ENCODE assay signal across 9 cellular contexts in genomic region chr7:26910221-26910620, GRCh38. TPM values are rescaled to one million over a fixed set of nuclear protein-coding genes. Genes with fewer than 3 reads are reported as not detected.
DNase-seq lines count a peak whose midpoint lies in the region; ATAC-seq, FAIRE-seq and TF ChIP-seq lines count a peak whose summit lies in the region.
"Had no signal": no experiment of that assay in that cellular context is flagged by ENCODE, and none has a peak within 500 bp of the region (broad histone marks: within the 10 kb centered on the region; RNA-seq: fewer than 3 reads in every experiment).

No MANE protein-coding gene starts in this region.

- POLR2A ChIA-PET in PC-3 (lab: Charles Lee; ENCODE audit: unreplicated experiment) (interaction anchor here (0.6 kb wide), 1 partner anchor 171 kb away, joined by 3 read pairs; no protein-coding TSS in a partner anchor), endothelial cell of umbilical vein (lab: Charles Lee) (no interaction called here)

- H3K4me2 ChIP-seq in GM23338, result no peak overlapping the region
- peak overlapping the region; percentile 23; the same call in 1 of the 2 replicates for H3K4me2 ChIP-seq in PC-3 (ENCODE audit: low read length)
- peak overlapping the region; percentile 21 for H3K4me2 ChIP-seq in endothelial cell of umbilical vein (ENCODE audit: insufficient read depth, low read length)

- no peaks in the 10 kb centered on the region for H3K36me3 ChIP-seq in GM23338 (ENCODE audit: insufficient read depth)
- H3K36me3 ChIP-seq in PC-3 (ENCODE audit: low read depth, low read length), result no peaks in the 10 kb centered on the region
- H3K36me3 ChIP-seq in endothelial cell of umbilical vein (ENCODE audit: control insufficient read depth in 2 of 2, extremely low read depth in 1 of 2, insufficient read depth in 2 of 2, low read length in 2 of 2), result no peaks in the 10 kb centered on the region

- CTCF ChIA-PET in PC-3 (lab: Charles Lee), result no interaction called here
- CTCF ChIA-PET in endothelial cell of umbilical vein (lab: Charles Lee), result no interaction called here

- H3K27me3 Mint-ChIP-seq in GM23338 (ENCODE audit: insufficient read depth, low read depth, poor library complexity), result peaks cover 6% of the 10 kb centered on the region

- no peaks in the 10 kb centered on the region for H3K9me1 ChIP-seq in endothelial cell of umbilical vein (replicated peaks; ENCODE audit: control insufficient read depth, extremely low read depth, insufficient read depth, low read length)

- TF ChIP-seq POLR2A in endothelial cell of umbilical vein (IDR thresholded peaks at IDR 0.05; ENCODE audit: low read depth, low read length), result no peak

- no TSS peak for BruUV-seq in PC-3 (replicated peaks; lab: Mats Ljungman, UMichigan)
- no TSS peak for BruUV-seq in endothelial cell of umbilical vein (replicated peaks; lab: Mats Ljungman, UMichigan)

- H4K20me1 ChIP-seq in GM23338 (replicated peaks; ENCODE audit: insufficient read depth) (no peaks in the 10 kb centered on the region), PC-3 (ENCODE audit: low read length) (no peaks in the 10 kb centered on the region), endothelial cell of umbilical vein (replicated peaks; ENCODE audit: control insufficient read depth, extremely low read depth, insufficient read depth, low read length) (no peaks in the 10 kb centered on the region)

- H3K9me2 ChIP-seq in GM23338 (ENCODE audit: insufficient read depth) (no peaks in the 10 kb centered on the region), PC-3 (replicated peaks; ENCODE audit: low read length) (no peaks in the 10 kb centered on the region)

- H3K36me3 Mint-ChIP-seq in GM23338 (ENCODE audit: low read depth), result no peaks in the 10 kb centered on the region

- H2AFZ ChIP-seq in GM23338 (no peak overlapping the region), PC-3 (ENCODE audit: low read length) (no peak overlapping the region), endothelial cell of umbilical vein (ENCODE audit: low read depth, low read length) (peak overlapping the region; percentile 71)

- H3K4me1 Mint-ChIP-seq in GM23338, result 0 out of 3 replicates have a peak, but pooled peaks cover 2% of the 10 kb centered on the region

- peak; percentile 31; the same call in 1 of the 3 replicates for ATAC-seq in GM23338
- ATAC-seq in PC-3, result peak; percentile 81
- ATAC-seq in HG03196 (IDR thresholded peaks at IDR 0.05; ENCODE audit: unreplicated experiment), result no peak
- no peak for ATAC-seq in GM18873 (IDR thresholded peaks at IDR 0.05; ENCODE audit: low FRiP score, unreplicated experiment)

- no peak overlapping the region for H3K4me3 Mint-ChIP-seq in GM23338

- no peaks in the 10 kb centered on the region for H3K4me1 ChIP-seq in GM23338 (ENCODE audit: insufficient read depth)
- peaks cover 15% of the 10 kb centered on the region for H3K4me1 ChIP-seq in PC-3 (ENCODE audit: insufficient read depth, low read length)
- peaks cover 12% of the 10 kb centered on the region for H3K4me1 ChIP-seq in endothelial cell of umbilical vein (ENCODE audit: control insufficient read depth, extremely low read depth, insufficient read depth, low read length)

- H3K27ac ChIP-seq in GM23338 (ENCODE audit: low read depth) (no peak overlapping the region), PC-3 (ENCODE audit: low read length) (peak overlapping the region; percentile 1; the same call in 1 of the 2 replicates), endothelial cell of umbilical vein (ENCODE audit: insufficient read depth, low read depth, low read length) (peak overlapping the region; percentile 45)

- dilution Hi-C loops in endothelial cell of umbilical vein (cut with MboI; ENCODE audit: extremely low pct_ligation_motif_present, low sequenced_read_pairs), result no loop called here

- no peak overlapping the region for H3K4me3 ChIP-seq in GM23338
- H3K4me3 ChIP-seq in PC-3 (ENCODE audit: low read length), result no peak overlapping the region
- H3K4me3 ChIP-seq in endothelial cell of umbilical vein (replicated peaks in 1 of 3; ENCODE audit: insufficient read depth in 1 of 3, low read depth in 1 of 3, low read length in 3 of 3), result no peak overlapping the region

- H3K9ac ChIP-seq in PC-3 (ENCODE audit: low read length) (no peak overlapping the region), endothelial cell of umbilical vein (replicated peaks; ENCODE audit: extremely low read depth, insufficient read depth, low read length) (no peak overlapping the region)

- H3K9me3 ChIP-seq in PC-3 (ENCODE audit: low read length), result no peaks in the 10 kb centered on the region
- no peaks in the 10 kb centered on the region for H3K9me3 ChIP-seq in endothelial cell of umbilical vein (replicated peaks; ENCODE audit: control insufficient read depth, insufficient read depth, low read length)

- no peaks in the 10 kb centered on the region; the same call in 2 of the 3 replicates for H3K9me3 Mint-ChIP-seq in GM23338

- H3K79me2 ChIP-seq in GM23338 (replicated peaks; ENCODE audit: insufficient read depth) (no peaks in the 10 kb centered on the region), PC-3 (ENCODE audit: low read length) (no peaks in the 10 kb centered on the region), endothelial cell of umbilical vein (ENCODE audit: control insufficient read depth, insufficient read depth, low read length) (no peaks in the 10 kb centered on the region)

- H3K27me3 ChIP-seq in GM23338 (ENCODE audit: insufficient read depth) (no peaks in the 10 kb centered on the region), PC-3 (ENCODE audit: low read length) (no peaks in the 10 kb centered on the region), endothelial cell of umbilical vein (ENCODE audit: control insufficient read depth in 2 of 2, insufficient read depth in 2 of 2, low read length in 2 of 2) (no peaks in the 10 kb centered on the region)

- DNase-seq in GM23338 (ENCODE audit: low spot score) (peak; percentile 6), PC-3 (peak; percentile 78), endothelial cell of umbilical vein (ENCODE audit: low read depth, low spot score) (peak; percentile 56), renal cortical epithelial cell (ENCODE audit: low read depth) (peak; percentile 92), pons (ENCODE audit: low spot score) (no peak), NCI-H748 treated with DMSO at 0.1 percent for 48 hours (lab: John Stamatoyannopoulos, UW) (no peak)
- DNase-seq: activated CD4-positive, alpha-beta T cell treated with anti-CD3 and anti-CD28 coated beads for 4 hours had no signal

- TF ChIP-seq CTCF in GM23338 (conservative IDR thresholded peaks at IDR 0.05; ENCODE audit: low read depth in 2 of 2) (no peak), PC-3 (conservative IDR thresholded peaks at IDR 0.05; ENCODE audit: low read depth, low read length) (no peak), endothelial cell of umbilical vein (IDR thresholded peaks at IDR 0.05; ENCODE audit: extremely low read depth in 1 of 2, insufficient read depth in 1 of 2, low read depth in 1 of 2, low read length in 2 of 2) (no peak)

- no peaks in the 10 kb centered on the region for H3F3A ChIP-seq in GM23338 (replicated peaks; ENCODE audit: low read depth)
- no peaks in the 10 kb centered on the region for H3F3A ChIP-seq in PC-3 (ENCODE audit: low read length, unreplicated experiment)

- intact Hi-C loops in PC-3 (cut with micrococcal nuclease) (no loop called here), endothelial cell of umbilical vein (cut with micrococcal nuclease) (no loop called here)

- peak; percentile 88 for FAIRE-seq in endothelial cell of umbilical vein (lab: Jason Lieb, UNC)

- no peak overlapping the region for H3K27ac Mint-ChIP-seq in GM23338

TF ChIP-seq in GM23338, 12 proteins besides CTCF, POLR2A, EP300 and RAD21 (continues in another document):
- TF ChIP-seq ZNF114 (CRISPR knock-in tag; IDR thresholded peaks at IDR 0.05), result no peak
- TF ChIP-seq POLR2AphosphoS5 (IDR thresholded peaks at IDR 0.05; ENCODE audit: low read depth), result no peak
- no peak for TF ChIP-seq ZNF331 (CRISPR knock-in tag; IDR thresholded peaks at IDR 0.05; ENCODE audit: low read depth)

TF ChIP-seq in endothelial cell of umbilical vein, 7 proteins besides CTCF, POLR2A, EP300 and RAD21:
- TF ChIP-seq POLR2AphosphoS5 (IDR thresholded peaks at IDR 0.05; ENCODE audit: insufficient read depth, low read depth, low read length) (no peak), MYC (IDR thresholded peaks at IDR 0.05; ENCODE audit: low read depth, low read length) (peak; percentile 17), FOS (IDR thresholded peaks at IDR 0.05; ENCODE audit: borderline replicate concordance, insufficient read depth, low read length) (peak; percentile 92), EZH2 (IDR thresholded peaks at IDR 0.05; ENCODE audit: borderline replicate concordance, low read depth, low read length, severe bottlenecking) (no peak), GATA2 (IDR thresholded peaks at IDR 0.05; ENCODE audit: insufficient read depth, insufficient read length, low read depth, low read length) (peak; percentile 8), MAX (IDR thresholded peaks at IDR 0.05; ENCODE audit: insufficient read depth, insufficient read length) (no peak), JUN (IDR thresholded peaks at IDR 0.05; ENCODE audit: borderline replicate concordance, insufficient read depth, insufficient read length, low read depth) (peak; percentile 51)

RNA-seq across cellular contexts. Expression of gene SKAP2, which starts 45.8 kb away (rescaled TPM):
- total RNA-seq in GM23338 (2014; rRNA removed; shearing (Covaris generic)), result 2.5 and 4.0 TPM in 2 replicates
- polyA plus RNA-seq in GM23338 (2016; fragmentation: Nextera tagmentation; extraction: Ambion mirVana), result 3.6 and 4.4 TPM in 2 replicates
- 9.6 and 18.4 TPM in 2 replicates for total RNA-seq in PC-3 (2014; rRNA removed)
- total RNA-seq in endothelial cell of umbilical vein, result 27.6 and 30.5 TPM in 2 replicates
- 2.8 and 4.0 TPM in 2 replicates for polyA plus RNA-seq in endothelial cell of umbilical vein
- 5.7 and 7.1 TPM in 2 replicates for polyA plus RNA-seq in endothelial cell of umbilical vein (2011; cell fraction: cytosol; rRNA removed)
- polyA plus RNA-seq in endothelial cell of umbilical vein (2011; cell fraction: nucleus; rRNA removed), result 6.7 and 9.1 TPM in 2 replicates
- polyA plus RNA-seq in endothelial cell of umbilical vein (2012), result 25.6 and 33.4 TPM in 2 replicates
- 6.3 and 12.3 TPM in 2 replicates for polyA minus RNA-seq in endothelial cell of umbilical vein
- polyA minus RNA-seq in endothelial cell of umbilical vein (2011; cell fraction: cytosol; rRNA and poly(A)+ RNA removed), result 10.8 TPM
- polyA minus RNA-seq in endothelial cell of umbilical vein (2011; cell fraction: nucleus; rRNA and poly(A)+ RNA removed), result 22.7 and 27.5 TPM in 2 replicates
- total RNA-seq in renal cortical epithelial cell, result 24.3 and 65.2 TPM in 2 replicates

Comparison
In these comparisons a context has a peak if more than half of its experiments do, and no peak if none do; other contexts are left out.
1. ATAC-seq: peak in GM23338 (single experiment) and PC-3 (single experiment); none in HG03196 (single experiment) and GM18873 (single experiment).
2. DNase-seq: peak in GM23338 (single experiment), PC-3 (single experiment), endothelial cell of umbilical vein (single experiment) and renal cortical epithelial cell (single experiment); none in pons (single experiment) and NCI-H748 treated with DMSO at 0.1 percent for 48 hours (single experiment).